Comparison of ENCODE assay signal across 10 cellular contexts in the genomic region with DNA sequence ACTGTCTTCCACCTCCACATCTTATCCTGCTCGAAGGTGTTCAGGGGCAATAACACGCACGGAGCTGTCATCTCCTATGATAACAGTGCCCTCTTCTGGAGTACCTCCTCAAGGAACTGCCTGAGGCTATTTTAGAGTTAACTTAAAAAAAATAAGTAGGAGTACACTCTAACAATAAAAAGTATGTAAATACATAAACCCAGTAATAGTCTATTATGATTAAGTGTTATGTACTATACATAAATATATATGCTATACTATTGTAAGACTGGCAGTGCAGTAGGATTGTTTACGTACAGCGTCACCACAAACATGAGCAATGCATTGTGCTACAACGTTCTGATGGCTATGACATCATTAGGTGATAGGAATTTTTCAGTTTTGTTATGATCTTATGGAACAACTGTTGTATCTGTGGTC. TPM values are rescaled to one million over a fixed set of nuclear protein-coding genes. Genes with fewer than 3 reads are reported as not detected.
DNase-seq lines count a peak whose midpoint lies in the region; ATAC-seq and TF ChIP-seq lines count a peak whose summit lies in the region.
"Had no signal": no experiment of that assay in that cellular context is flagged by ENCODE, and none has a peak within 500 bp of the region (broad histone marks: within the 10 kb centered on the region; RNA-seq: fewer than 3 reads in every experiment).

No MANE protein-coding gene starts in this region.

- POLR2A ChIA-PET in A673 (lab: Charles Lee; ENCODE audit: low non-redundant PET) = no interaction called here
- POLR2A ChIA-PET in GM10248 (lab: Yijun Ruan, JAX) = no interaction called here

- intact Hi-C loops in A673 (cut with micrococcal nuclease; ENCODE audit: unreplicated experiment) = loop anchor here (5.0 to 10.0 kb wide), 2 partner anchors 215 to 507 kb away; no protein-coding TSS in a partner anchor
- intact Hi-C loops in lower lobe of right lung (cut with DNase I) = no loop called here

- H3K9me3 ChIP-seq in A673 (ENCODE audit: low read depth, low read length, poor library complexity, severe bottlenecking) = no peaks in the 10 kb centered on the region
- no peaks in the 10 kb centered on the region for H3K9me3 ChIP-seq in fibroblast of lung (ENCODE audit: control insufficient read depth, insufficient read depth, low read depth, low read length)
- H3K9me3 ChIP-seq in lower lobe of right lung = peaks cover 3% of the 10 kb centered on the region

- no peak overlapping the region for H3K4me2 ChIP-seq in fibroblast of lung (ENCODE audit: extremely low read depth, insufficient read depth, low read length)

- CTCF ChIA-PET in A673 (lab: Charles Lee) = no interaction called here
- CTCF ChIA-PET in GM10248 (lab: Yijun Ruan, JAX) = interaction anchor here (0.8 to 2.2 kb wide), 9 partner anchors 10 to 565 kb away, joined by 3 to 9 read pairs (median 3); a partner anchor contains a TSS

- ATAC-seq in GM18519 (IDR thresholded peaks at IDR 0.05; ENCODE audit: low FRiP score, unreplicated experiment) (no peak), GM19395 (IDR thresholded peaks at IDR 0.05; ENCODE audit: unreplicated experiment) (no peak), lower lobe of right lung (no peak)
- ATAC-seq: effector memory CD8-positive, alpha-beta T cell had no signal

- H3K27ac ChIP-seq in A673 (ENCODE audit: low read depth, low read length, poor library complexity, severe bottlenecking) = no peak overlapping the region
- no peak overlapping the region for H3K27ac ChIP-seq in fibroblast of lung (ENCODE audit: insufficient read depth, low read length)
- no peak overlapping the region for H3K27ac ChIP-seq in lower lobe of right lung

- TF ChIP-seq CTCF in A673 (conservative IDR thresholded peaks at IDR 0.05; ENCODE audit: low read depth, low read length) (peak; percentile 58), GM10248 (IDR thresholded peaks at IDR 0.05; ENCODE audit: control extremely low read depth, extremely low read depth, low read depth, missing control alignments) (peak; percentile 22), fibroblast of lung (conservative IDR thresholded peaks at IDR 0.05 in 1 of 2, IDR thresholded peaks at IDR 0.05 in 1 of 2; ENCODE audit: low read depth in 1 of 2, low read length in 2 of 2) (peak; percentile 19 to 50), lower lobe of right lung (IDR thresholded peaks at IDR 0.05) (no peak)

- H3K36me3 ChIP-seq in A673 (ENCODE audit: insufficient read depth, low read length, poor library complexity, severe bottlenecking) (no peaks in the 10 kb centered on the region), fibroblast of lung (ENCODE audit: control insufficient read depth, insufficient read depth, low read length) (no peaks in the 10 kb centered on the region), lower lobe of right lung (no peaks in the 10 kb centered on the region)

- H3K4me3 ChIP-seq in A673 (ENCODE audit: low read depth, low read length, poor library complexity, severe bottlenecking) (no peak overlapping the region), fibroblast of lung (replicated peaks in 1 of 4; ENCODE audit: control extremely low read depth in 1 of 4, insufficient read depth in 1 of 4, low read depth in 3 of 4, low read length in 4 of 4) (no peak overlapping the region), lower lobe of right lung (no peak overlapping the region)

- no peak overlapping the region for H2AFZ ChIP-seq in fibroblast of lung (ENCODE audit: low read length)

- BruUV-seq in A673 (replicated peaks; lab: Mats Ljungman, UMichigan) = no TSS peak

- peak; percentile 55 for DNase-seq in A673 (ENCODE audit: low spot score)
- no peak for DNase-seq in GM10248 (ENCODE audit: extremely low spot score)
- DNase-seq in OCI-M1 (lab: John Stamatoyannopoulos, UW) = peak; percentile 65
- DNase-seq in fibroblast of lung (ENCODE audit: low read depth in 2 of 2) = peak; percentile 10 to 28
- no peak for DNase-seq in lower lobe of right lung
- DNase-seq in NCI-H187 treated with DMSO at 0.1 percent for 48 hours (lab: John Stamatoyannopoulos, UW) = no peak
- DNase-seq: effector memory CD8-positive, alpha-beta T cell had no signal

- H3K27me3 ChIP-seq in A673 (replicated peaks; ENCODE audit: insufficient read depth, low read depth, low read length, poor library complexity) (no peaks in the 10 kb centered on the region), fibroblast of lung (ENCODE audit: control insufficient read depth, insufficient read depth, low read length) (no peaks in the 10 kb centered on the region), lower lobe of right lung (ENCODE audit: low read depth) (no peaks in the 10 kb centered on the region)

- no peak overlapping the region for H3K9ac ChIP-seq in fibroblast of lung (ENCODE audit: insufficient read depth, low read length)

- no peaks in the 10 kb centered on the region for H3K79me2 ChIP-seq in fibroblast of lung (ENCODE audit: control insufficient read depth, insufficient read depth, low read length)

- peaks cover 14% of the 10 kb centered on the region for H3K4me1 ChIP-seq in A673 (ENCODE audit: insufficient read depth, low read length, poor library complexity, severe bottlenecking)
- H3K4me1 ChIP-seq in fibroblast of lung (ENCODE audit: control insufficient read depth, extremely low read depth, insufficient read depth, low read length) = no peaks in the 10 kb centered on the region
- peaks cover 17% of the 10 kb centered on the region for H3K4me1 ChIP-seq in lower lobe of right lung

- H4K20me1 ChIP-seq in fibroblast of lung (ENCODE audit: control insufficient read depth, extremely low read depth, insufficient read depth, low read length) = no peaks in the 10 kb centered on the region

RNA-seq across cellular contexts. Expression of a gene that starts 34.5 kb away (rescaled TPM):
- total RNA-seq in A673 (2021) = 0.94 and 1.1 TPM in 2 replicates
- under 0.01 and 0.77 TPM in 2 replicates for total RNA-seq in fibroblast of lung
- polyA plus RNA-seq in fibroblast of lung = 0.17 and 0.29 TPM in 2 replicates
- polyA plus RNA-seq in fibroblast of lung (2012) = 0.06 and 0.16 TPM in 2 replicates
- not detected in 2 replicates for polyA minus RNA-seq in fibroblast of lung (ENCODE audit: low replicate concordance)
- 102 TPM for total RNA-seq in lower lobe of right lung
- total RNA-seq: myocyte had no signal

Comparison
In these comparisons a context has a peak if more than half of its experiments do, and no peak if none do; other contexts are left out.
1. DNase-seq: peak in A673 (single experiment), OCI-M1 (single experiment) and fibroblast of lung (2 of 2); none in GM10248 (single experiment), lower lobe of right lung (single experiment) and NCI-H187 treated with DMSO at 0.1 percent for 48 hours (single experiment).
2. RNA of a gene that starts 34.5 kb away (total RNA-seq): 102 TPM in lower lobe of right lung (single experiment); 0.94 to 1.1 TPM in A673 and under 0.01 to 0.77 TPM in fibroblast of lung; every median in the first group is over 10 times any median in the second.